1 cellular context compared by ENCODE assay signal in the genomic region with DNA sequence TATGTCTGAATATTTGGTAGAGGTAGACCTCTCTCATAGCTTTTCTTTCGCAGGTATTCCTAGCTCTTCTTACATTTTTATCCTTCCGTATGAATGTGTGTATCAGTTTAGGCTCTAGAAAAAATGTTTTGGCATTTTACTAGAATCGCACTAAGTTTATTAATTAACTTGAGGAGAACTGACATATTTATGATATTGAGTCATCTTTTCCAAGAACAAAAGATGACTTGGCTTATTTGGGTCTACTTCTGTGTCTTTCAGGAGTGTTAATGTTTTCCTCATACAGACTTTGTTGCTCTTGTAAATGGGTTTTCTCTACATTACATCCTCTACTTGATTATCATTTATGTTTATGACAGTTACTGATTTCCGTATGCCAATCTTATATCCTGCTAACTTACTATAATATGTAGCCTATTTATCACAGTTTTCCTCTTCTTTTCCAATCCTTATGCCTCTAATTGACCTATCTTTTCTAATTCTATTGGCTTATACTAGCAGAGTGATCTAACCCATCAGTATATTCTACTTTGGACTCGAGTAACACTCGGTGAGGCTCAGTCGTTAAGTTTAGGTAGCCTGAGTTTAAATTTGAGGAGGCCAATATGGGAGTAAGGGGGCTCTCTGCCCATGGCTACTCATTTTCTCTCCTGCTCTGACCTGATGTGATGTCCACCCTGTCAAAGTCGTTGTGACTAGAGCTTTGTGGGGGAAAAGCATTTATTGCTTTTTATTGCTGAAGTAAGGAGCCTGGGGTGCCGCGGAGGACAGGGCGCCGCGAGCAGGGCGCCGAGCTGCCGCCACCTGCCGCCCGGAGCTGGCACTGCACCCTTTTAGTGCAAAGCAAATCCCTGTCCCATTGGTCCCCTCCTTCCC.
TF ChIP-seq lines count a peak whose summit lies in the region.

No MANE protein-coding gene starts in this region.

TF ChIP-seq in K562, 482 proteins besides CTCF, POLR2A, EP300 and RAD21 (continued from another document and continues in another):
- TF ChIP-seq, protein P1, sequence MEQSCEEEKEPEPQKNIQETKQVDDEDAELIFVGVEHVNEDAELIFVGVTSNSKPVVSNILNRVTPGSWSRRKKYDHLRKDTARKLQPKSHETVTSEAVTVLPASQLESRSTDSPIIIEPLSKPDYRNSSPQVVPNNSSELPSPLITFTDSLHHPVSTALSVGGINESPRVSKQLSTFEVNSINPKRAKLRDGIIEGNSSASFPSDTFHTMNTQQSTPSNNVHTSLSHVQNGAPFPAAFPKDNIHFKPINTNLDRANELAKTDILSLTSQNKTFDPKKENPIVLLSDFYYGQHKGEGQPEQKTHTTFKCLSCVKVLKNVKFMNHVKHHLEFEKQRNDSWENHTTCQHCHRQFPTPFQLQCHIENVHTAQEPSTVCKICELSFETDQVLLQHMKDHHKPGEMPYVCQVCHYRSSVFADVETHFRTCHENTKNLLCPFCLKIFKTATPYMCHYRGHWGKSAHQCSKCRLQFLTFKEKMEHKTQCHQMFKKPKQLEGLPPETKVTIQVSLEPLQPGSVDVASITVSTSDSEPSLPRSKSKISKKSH (CRISPR knock-in tag; IDR thresholded peaks at IDR 0.05): 0 out of 2 replicates have a peak, but pooled peaks have one; percentile 26
- TF ChIP-seq ELF4 (CRISPR knock-in tag; IDR thresholded peaks at IDR 0.05): no peak
- TF ChIP-seq RFX7 (CRISPR knock-in tag; IDR thresholded peaks at IDR 0.05): no peak
- TF ChIP-seq, protein P2, sequence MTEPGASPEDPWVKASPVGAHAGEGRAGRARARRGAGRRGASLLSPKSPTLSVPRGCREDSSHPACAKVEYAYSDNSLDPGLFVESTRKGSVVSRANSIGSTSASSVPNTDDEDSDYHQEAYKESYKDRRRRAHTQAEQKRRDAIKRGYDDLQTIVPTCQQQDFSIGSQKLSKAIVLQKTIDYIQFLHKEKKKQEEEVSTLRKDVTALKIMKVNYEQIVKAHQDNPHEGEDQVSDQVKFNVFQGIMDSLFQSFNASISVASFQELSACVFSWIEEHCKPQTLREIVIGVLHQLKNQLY (CRISPR knock-in tag; conservative IDR thresholded peaks at IDR 0.05): no peak
- TF ChIP-seq SMAD3 (CRISPR knock-in tag; conservative IDR thresholded peaks at IDR 0.05): no peak
- no peak for TF ChIP-seq STAG1 (CRISPR knock-in tag; IDR thresholded peaks at IDR 0.05; ENCODE audit: borderline replicate concordance)
- TF ChIP-seq, protein P3, sequence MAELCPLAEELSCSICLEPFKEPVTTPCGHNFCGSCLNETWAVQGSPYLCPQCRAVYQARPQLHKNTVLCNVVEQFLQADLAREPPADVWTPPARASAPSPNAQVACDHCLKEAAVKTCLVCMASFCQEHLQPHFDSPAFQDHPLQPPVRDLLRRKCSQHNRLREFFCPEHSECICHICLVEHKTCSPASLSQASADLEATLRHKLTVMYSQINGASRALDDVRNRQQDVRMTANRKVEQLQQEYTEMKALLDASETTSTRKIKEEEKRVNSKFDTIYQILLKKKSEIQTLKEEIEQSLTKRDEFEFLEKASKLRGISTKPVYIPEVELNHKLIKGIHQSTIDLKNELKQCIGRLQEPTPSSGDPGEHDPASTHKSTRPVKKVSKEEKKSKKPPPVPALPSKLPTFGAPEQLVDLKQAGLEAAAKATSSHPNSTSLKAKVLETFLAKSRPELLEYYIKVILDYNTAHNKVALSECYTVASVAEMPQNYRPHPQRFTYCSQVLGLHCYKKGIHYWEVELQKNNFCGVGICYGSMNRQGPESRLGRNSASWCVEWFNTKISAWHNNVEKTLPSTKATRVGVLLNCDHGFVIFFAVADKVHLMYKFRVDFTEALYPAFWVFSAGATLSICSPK (IDR thresholded peaks at IDR 0.05; ENCODE audit: borderline replicate concordance): no peak
- TF ChIP-seq FOXK2 (conservative IDR thresholded peaks at IDR 0.05 in 1 of 2, IDR thresholded peaks at IDR 0.05 in 1 of 2; ENCODE audit: low read depth in 2 of 2): no peak
- no peak for TF ChIP-seq TRIM28 (IDR thresholded peaks at IDR 0.05)
- TF ChIP-seq LARP7 (IDR thresholded peaks at IDR 0.05): no peak
- TF ChIP-seq PHF21A (IDR thresholded peaks at IDR 0.05; ENCODE audit: borderline replicate concordance, low read depth): no peak
- no peak for TF ChIP-seq MCM3 (IDR thresholded peaks at IDR 0.05)
- no peak for TF ChIP-seq ZNF644 (tag; IDR thresholded peaks at IDR 0.05; ENCODE audit: low read depth)
- TF ChIP-seq PCBP1 (IDR thresholded peaks at IDR 0.05; ENCODE audit: low read depth, low read length, poor library complexity, severe bottlenecking): no peak
- TF ChIP-seq TEAD2 (tag; IDR thresholded peaks at IDR 0.05): no peak
- no peak for TF ChIP-seq ZFP36 (IDR thresholded peaks at IDR 0.05; ENCODE audit: low read depth, low read length, partially characterized antibody)
- TF ChIP-seq, protein P4, sequence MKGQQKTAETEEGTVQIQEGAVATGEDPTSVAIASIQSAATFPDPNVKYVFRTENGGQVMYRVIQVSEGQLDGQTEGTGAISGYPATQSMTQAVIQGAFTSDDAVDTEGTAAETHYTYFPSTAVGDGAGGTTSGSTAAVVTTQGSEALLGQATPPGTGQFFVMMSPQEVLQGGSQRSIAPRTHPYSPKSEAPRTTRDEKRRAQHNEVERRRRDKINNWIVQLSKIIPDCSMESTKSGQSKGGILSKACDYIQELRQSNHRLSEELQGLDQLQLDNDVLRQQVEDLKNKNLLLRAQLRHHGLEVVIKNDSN (CRISPR knock-in tag; IDR thresholded peaks at IDR 0.05): no peak
- TF ChIP-seq KLF16 (IDR thresholded peaks at IDR 0.05): 0 out of 2 replicates have a peak, but pooled peaks have one; percentile 29
- no peak for TF ChIP-seq TAL1 (IDR thresholded peaks at IDR 0.05)
- TF ChIP-seq ZNF253 (CRISPR knock-in tag; conservative IDR thresholded peaks at IDR 0.05): no peak
- TF ChIP-seq ARHGAP35 (IDR thresholded peaks at IDR 0.05; ENCODE audit: partially characterized antibody): peak; percentile 13
- TF ChIP-seq ZNF124 (CRISPR knock-in tag; IDR thresholded peaks at IDR 0.05): no peak
- no peak for TF ChIP-seq RBM34 (IDR thresholded peaks at IDR 0.05; ENCODE audit: borderline replicate concordance, insufficient read depth, low read length)
- TF ChIP-seq TFAM (CRISPR knock-in tag; conservative IDR thresholded peaks at IDR 0.05): no peak
- no peak for TF ChIP-seq ZNF217 (CRISPR knock-in tag; IDR thresholded peaks at IDR 0.05)
- no peak for TF ChIP-seq HMG20A (CRISPR knock-in tag; conservative IDR thresholded peaks at IDR 0.05)
- TF ChIP-seq FOSL1 (tag; conservative IDR thresholded peaks at IDR 0.05): peak; percentile 89
- TF ChIP-seq C11orf30 (IDR thresholded peaks at IDR 0.05; ENCODE audit: low read depth): peak; percentile 78
- no peak for TF ChIP-seq BMI1 (IDR thresholded peaks at IDR 0.05; ENCODE audit: low read length)
- no peak for TF ChIP-seq MTA1 (IDR thresholded peaks at IDR 0.05; ENCODE audit: borderline replicate concordance)
- TF ChIP-seq, protein P5, sequence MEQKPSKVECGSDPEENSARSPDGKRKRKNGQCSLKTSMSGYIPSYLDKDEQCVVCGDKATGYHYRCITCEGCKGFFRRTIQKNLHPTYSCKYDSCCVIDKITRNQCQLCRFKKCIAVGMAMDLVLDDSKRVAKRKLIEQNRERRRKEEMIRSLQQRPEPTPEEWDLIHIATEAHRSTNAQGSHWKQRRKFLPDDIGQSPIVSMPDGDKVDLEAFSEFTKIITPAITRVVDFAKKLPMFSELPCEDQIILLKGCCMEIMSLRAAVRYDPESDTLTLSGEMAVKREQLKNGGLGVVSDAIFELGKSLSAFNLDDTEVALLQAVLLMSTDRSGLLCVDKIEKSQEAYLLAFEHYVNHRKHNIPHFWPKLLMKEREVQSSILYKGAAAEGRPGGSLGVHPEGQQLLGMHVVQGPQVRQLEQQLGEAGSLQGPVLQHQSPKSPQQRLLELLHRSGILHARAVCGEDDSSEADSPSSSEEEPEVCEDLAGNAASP (IDR thresholded peaks at IDR 0.05): no peak
- no peak for TF ChIP-seq ZNF507 (tag; conservative IDR thresholded peaks at IDR 0.05)
- no peak; the same call in 1 of the 2 replicates for TF ChIP-seq MYBL2 (IDR thresholded peaks at IDR 0.05; ENCODE audit: low read depth)
- TF ChIP-seq MYBL2 (CRISPR knock-in tag; IDR thresholded peaks at IDR 0.05; ENCODE audit: borderline replicate concordance): no peak
- no peak for TF ChIP-seq ZC3H8 (IDR thresholded peaks at IDR 0.05)
- no peak for TF ChIP-seq SRSF7 (optimal IDR thresholded peaks at IDR 0.05; ENCODE audit: low read depth, low read length)
- peak; percentile 30; the same call in 1 of the 2 replicates for TF ChIP-seq CHD2 (IDR thresholded peaks at IDR 0.05; ENCODE audit: low read depth, low read length)
- TF ChIP-seq, protein P6, sequence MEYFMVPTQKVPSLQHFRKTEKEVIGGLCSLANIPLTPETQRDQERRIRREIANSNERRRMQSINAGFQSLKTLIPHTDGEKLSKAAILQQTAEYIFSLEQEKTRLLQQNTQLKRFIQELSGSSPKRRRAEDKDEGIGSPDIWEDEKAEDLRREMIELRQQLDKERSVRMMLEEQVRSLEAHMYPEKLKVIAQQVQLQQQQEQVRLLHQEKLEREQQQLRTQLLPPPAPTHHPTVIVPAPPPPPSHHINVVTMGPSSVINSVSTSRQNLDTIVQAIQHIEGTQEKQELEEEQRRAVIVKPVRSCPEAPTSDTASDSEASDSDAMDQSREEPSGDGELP (CRISPR knock-in tag; IDR thresholded peaks at IDR 0.05; ENCODE audit: borderline replicate concordance): peak; percentile 50; the same call in 1 of the 2 replicates
- no peak for TF ChIP-seq PCBP2 (IDR thresholded peaks at IDR 0.05; ENCODE audit: low read depth, low read length, poor library complexity, severe bottlenecking)
- TF ChIP-seq KAT8 (IDR thresholded peaks at IDR 0.05; ENCODE audit: low read depth): no peak
- TF ChIP-seq HDGF (IDR thresholded peaks at IDR 0.05): no peak
- no peak for TF ChIP-seq SRF (CRISPR knock-in tag; IDR thresholded peaks at IDR 0.05)
- TF ChIP-seq ZBTB8A (IDR thresholded peaks at IDR 0.05; ENCODE audit: partially characterized antibody): no peak
- TF ChIP-seq NFIX (CRISPR knock-in tag; IDR thresholded peaks at IDR 0.05; ENCODE audit: low read depth): no peak
- TF ChIP-seq, protein P7, sequence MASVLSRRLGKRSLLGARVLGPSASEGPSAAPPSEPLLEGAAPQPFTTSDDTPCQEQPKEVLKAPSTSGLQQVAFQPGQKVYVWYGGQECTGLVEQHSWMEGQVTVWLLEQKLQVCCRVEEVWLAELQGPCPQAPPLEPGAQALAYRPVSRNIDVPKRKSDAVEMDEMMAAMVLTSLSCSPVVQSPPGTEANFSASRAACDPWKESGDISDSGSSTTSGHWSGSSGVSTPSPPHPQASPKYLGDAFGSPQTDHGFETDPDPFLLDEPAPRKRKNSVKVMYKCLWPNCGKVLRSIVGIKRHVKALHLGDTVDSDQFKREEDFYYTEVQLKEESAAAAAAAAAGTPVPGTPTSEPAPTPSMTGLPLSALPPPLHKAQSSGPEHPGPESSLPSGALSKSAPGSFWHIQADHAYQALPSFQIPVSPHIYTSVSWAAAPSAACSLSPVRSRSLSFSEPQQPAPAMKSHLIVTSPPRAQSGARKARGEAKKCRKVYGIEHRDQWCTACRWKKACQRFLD (CRISPR knock-in tag; IDR thresholded peaks at IDR 0.05): no peak
- TF ChIP-seq, protein P8, sequence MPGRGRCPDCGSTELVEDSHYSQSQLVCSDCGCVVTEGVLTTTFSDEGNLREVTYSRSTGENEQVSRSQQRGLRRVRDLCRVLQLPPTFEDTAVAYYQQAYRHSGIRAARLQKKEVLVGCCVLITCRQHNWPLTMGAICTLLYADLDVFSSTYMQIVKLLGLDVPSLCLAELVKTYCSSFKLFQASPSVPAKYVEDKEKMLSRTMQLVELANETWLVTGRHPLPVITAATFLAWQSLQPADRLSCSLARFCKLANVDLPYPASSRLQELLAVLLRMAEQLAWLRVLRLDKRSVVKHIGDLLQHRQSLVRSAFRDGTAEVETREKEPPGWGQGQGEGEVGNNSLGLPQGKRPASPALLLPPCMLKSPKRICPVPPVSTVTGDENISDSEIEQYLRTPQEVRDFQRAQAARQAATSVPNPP (IDR thresholded peaks at IDR 0.05; ENCODE audit: borderline replicate concordance, insufficient read depth, insufficient read length): no peak
- TF ChIP-seq NR4A1 (CRISPR knock-in tag; IDR thresholded peaks at IDR 0.05): no peak
- 0 out of 2 replicates have a peak, but pooled peaks have one; percentile 29 for TF ChIP-seq NR4A1 (tag; IDR thresholded peaks at IDR 0.05)
- TF ChIP-seq, protein P9, sequence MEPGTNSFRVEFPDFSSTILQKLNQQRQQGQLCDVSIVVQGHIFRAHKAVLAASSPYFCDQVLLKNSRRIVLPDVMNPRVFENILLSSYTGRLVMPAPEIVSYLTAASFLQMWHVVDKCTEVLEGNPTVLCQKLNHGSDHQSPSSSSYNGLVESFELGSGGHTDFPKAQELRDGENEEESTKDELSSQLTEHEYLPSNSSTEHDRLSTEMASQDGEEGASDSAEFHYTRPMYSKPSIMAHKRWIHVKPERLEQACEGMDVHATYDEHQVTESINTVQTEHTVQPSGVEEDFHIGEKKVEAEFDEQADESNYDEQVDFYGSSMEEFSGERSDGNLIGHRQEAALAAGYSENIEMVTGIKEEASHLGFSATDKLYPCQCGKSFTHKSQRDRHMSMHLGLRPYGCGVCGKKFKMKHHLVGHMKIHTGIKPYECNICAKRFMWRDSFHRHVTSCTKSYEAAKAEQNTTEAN (CRISPR knock-in tag; IDR thresholded peaks at IDR 0.05): no peak
- no peak for TF ChIP-seq HNRNPLL (IDR thresholded peaks at IDR 0.05; ENCODE audit: low read depth, low read length, poor library complexity, severe bottlenecking)
- TF ChIP-seq, protein P10, sequence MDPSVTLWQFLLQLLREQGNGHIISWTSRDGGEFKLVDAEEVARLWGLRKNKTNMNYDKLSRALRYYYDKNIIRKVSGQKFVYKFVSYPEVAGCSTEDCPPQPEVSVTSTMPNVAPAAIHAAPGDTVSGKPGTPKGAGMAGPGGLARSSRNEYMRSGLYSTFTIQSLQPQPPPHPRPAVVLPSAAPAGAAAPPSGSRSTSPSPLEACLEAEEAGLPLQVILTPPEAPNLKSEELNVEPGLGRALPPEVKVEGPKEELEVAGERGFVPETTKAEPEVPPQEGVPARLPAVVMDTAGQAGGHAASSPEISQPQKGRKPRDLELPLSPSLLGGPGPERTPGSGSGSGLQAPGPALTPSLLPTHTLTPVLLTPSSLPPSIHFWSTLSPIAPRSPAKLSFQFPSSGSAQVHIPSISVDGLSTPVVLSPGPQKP (CRISPR knock-in tag; IDR thresholded peaks at IDR 0.05): no peak
- no peak for TF ChIP-seq NCOA2 (IDR thresholded peaks at IDR 0.05; ENCODE audit: partially characterized antibody in 2 of 2)
- TF ChIP-seq MTF1 (CRISPR knock-in tag; IDR thresholded peaks at IDR 0.05; ENCODE audit: borderline replicate concordance): no peak
- peak; percentile 38; the same call in 1 of the 2 replicates for TF ChIP-seq HCFC1 (IDR thresholded peaks at IDR 0.05; ENCODE audit: low read depth, low read length)
- TF ChIP-seq NBN (IDR thresholded peaks at IDR 0.05; ENCODE audit: low read depth): no peak
- no peak for TF ChIP-seq PHF20 (IDR thresholded peaks at IDR 0.05; ENCODE audit: partially characterized antibody)
- peak; percentile 51; the same call in 1 of the 2 replicates for TF ChIP-seq ARID2 (IDR thresholded peaks at IDR 0.05)
- no peak for TF ChIP-seq SLC30A9 (CRISPR knock-in tag; IDR thresholded peaks at IDR 0.05)
- TF ChIP-seq EP400 (IDR thresholded peaks at IDR 0.05): no peak
- no peak for TF ChIP-seq SMARCA5 (IDR thresholded peaks at IDR 0.05)
